In genomic region chr10:32104181-32104580, GRCh38 we compare ENCODE assay signal across 20 cellular contexts. TPM values are rescaled to one million over a fixed set of nuclear protein-coding genes. Genes with fewer than 3 reads are reported as not detected.
A peak's percentile ranks its signal among the peaks of the same experiment; 100 is the strongest.
DNase-seq lines count a peak whose midpoint lies in the region; ATAC-seq and TF ChIP-seq lines count a peak whose summit lies in the region.
"Had no signal": no experiment of that assay in that cellular context is flagged by ENCODE, and none has a peak within 500 bp of the region (broad histone marks: within the 10 kb centered on the region; RNA-seq: fewer than 3 reads in every experiment).

No MANE protein-coding gene starts in this region.

- intact Hi-C loops in natural killer cell (cut with micrococcal nuclease), result no loop called here

- no peak for ATAC-seq in stimulated activated effector memory CD8-positive, alpha-beta T cell treated with anti-CD3 and anti-CD28 coated beads, Interleukin-12 subunit alpha, Interleukin-12 subunit beta, amount 100 ng/mL, for 72 hours
- no peak for ATAC-seq in natural killer cell
- ATAC-seq: A549, GM12878, GM23338, K562 had no signal

- no peaks in the 10 kb centered on the region for H3K9me3 Mint-ChIP-seq in stimulated activated effector memory CD8-positive, alpha-beta T cell treated with anti-CD3 and anti-CD28 coated beads, Interleukin-12 subunit alpha, Interleukin-12 subunit beta, amount 100 ng/mL, for 72 hours
- no peaks in the 10 kb centered on the region for H3K9me3 Mint-ChIP-seq in natural killer cell
- H3K9me3 Mint-ChIP-seq in activated naive CD8-positive, alpha-beta T cell treated with anti-CD3 and anti-CD28 coated beads for 36 hours, result peaks cover 3% of the 10 kb centered on the region

- peaks cover 4 to 12% of the 10 kb centered on the region in 2 donors for H3K27me3 Mint-ChIP-seq in natural killer cell (ENCODE audit: low read depth in 2 of 2)
- H3K27me3 Mint-ChIP-seq in activated naive CD8-positive, alpha-beta T cell treated with anti-CD3 and anti-CD28 coated beads for 36 hours, result no peaks in the 10 kb centered on the region

- no peak overlapping the region for H3K4me3 ChIP-seq in AG09309 (ENCODE audit: control insufficient read depth, low read depth, low read length)
- no peak overlapping the region for H3K4me3 ChIP-seq in choroid plexus epithelial cell (ENCODE audit: low read depth, low read length)
- H3K4me3 ChIP-seq: A549, GM12878, GM23338, K562 had no signal

- DNase-seq in AG09309 (ENCODE audit: low read depth) (peak; percentile 77), GM03348 (ENCODE audit: low spot score) (peak; percentile 8), choroid plexus epithelial cell (ENCODE audit: low read depth) (peak; percentile 19), myocyte (ENCODE audit: low read depth) (peak; percentile 13), natural killer cell (no peak), NCI-H1048 (lab: John Stamatoyannopoulos, UW) (no peak)
- DNase-seq in stimulated activated effector memory CD8-positive, alpha-beta T cell treated with anti-CD3 and anti-CD28 coated beads, Interleukin-12 subunit alpha, Interleukin-12 subunit beta, amount 100 ng/mL, for 72 hours (ENCODE audit: low spot score in 2 of 2), result no peak
- no peak for DNase-seq in activated naive CD8-positive, alpha-beta T cell treated with anti-CD3 and anti-CD28 coated beads for 36 hours
- DNase-seq: AML-193; Caco-2; CD4-positive, CD25-positive, alpha-beta regulatory T cell; MV-4-11; NCI-H1417 treated with DMSO at 0.1 percent for 48 hours; NCI-H2029 treated with DMSO at 0.1 percent for 48 hours; NCI-H510A; NCI-H774 had no signal

- no peak overlapping the region for H3K4me3 Mint-ChIP-seq in stimulated activated effector memory CD8-positive, alpha-beta T cell treated with anti-CD3 and anti-CD28 coated beads, Interleukin-12 subunit alpha, Interleukin-12 subunit beta, amount 100 ng/mL, for 72 hours
- no peak overlapping the region for H3K4me3 Mint-ChIP-seq in natural killer cell
- no peak overlapping the region for H3K4me3 Mint-ChIP-seq in activated naive CD8-positive, alpha-beta T cell treated with anti-CD3 and anti-CD28 coated beads for 36 hours
- H3K4me3 Mint-ChIP-seq: CD4-positive, CD25-positive, alpha-beta regulatory T cell; GM23338 had no signal

- no peak overlapping the region for H3K27ac Mint-ChIP-seq in stimulated activated effector memory CD8-positive, alpha-beta T cell treated with anti-CD3 and anti-CD28 coated beads, Interleukin-12 subunit alpha, Interleukin-12 subunit beta, amount 100 ng/mL, for 72 hours
- H3K27ac Mint-ChIP-seq in natural killer cell, result no peak overlapping the region
- H3K27ac Mint-ChIP-seq in activated naive CD8-positive, alpha-beta T cell treated with anti-CD3 and anti-CD28 coated beads for 36 hours, result no peak overlapping the region
- H3K27ac Mint-ChIP-seq: CD4-positive, CD25-positive, alpha-beta regulatory T cell; GM23338 had no signal

- H3K4me1 Mint-ChIP-seq in stimulated activated effector memory CD8-positive, alpha-beta T cell treated with anti-CD3 and anti-CD28 coated beads, Interleukin-12 subunit alpha, Interleukin-12 subunit beta, amount 100 ng/mL, for 72 hours, result no peaks in the 10 kb centered on the region
- no peaks in the 10 kb centered on the region for H3K4me1 Mint-ChIP-seq in natural killer cell
- H3K4me1 Mint-ChIP-seq in activated naive CD8-positive, alpha-beta T cell treated with anti-CD3 and anti-CD28 coated beads for 36 hours, result no peaks in the 10 kb centered on the region
- H3K4me1 Mint-ChIP-seq: CD4-positive, CD25-positive, alpha-beta regulatory T cell had no signal

- TF ChIP-seq CTCF in AG09309 (IDR thresholded peaks at IDR 0.05; ENCODE audit: control insufficient read depth, insufficient read depth, low read depth, low read length, missing control alignments) (no peak), choroid plexus epithelial cell (conservative IDR thresholded peaks at IDR 0.05; ENCODE audit: low read depth, low read length) (no peak), natural killer cell (IDR thresholded peaks at IDR 0.05) (no peak)

- H3K36me3 Mint-ChIP-seq in stimulated activated effector memory CD8-positive, alpha-beta T cell treated with anti-CD3 and anti-CD28 coated beads, Interleukin-12 subunit alpha, Interleukin-12 subunit beta, amount 100 ng/mL, for 72 hours, result no peaks in the 10 kb centered on the region
- H3K36me3 Mint-ChIP-seq in natural killer cell, result no peaks in the 10 kb centered on the region
- H3K36me3 Mint-ChIP-seq in activated naive CD8-positive, alpha-beta T cell treated with anti-CD3 and anti-CD28 coated beads for 36 hours, result no peaks in the 10 kb centered on the region
- H3K36me3 Mint-ChIP-seq: CD4-positive, CD25-positive, alpha-beta regulatory T cell had no signal

RNA-seq across cellular contexts. Expression of gene KIF5B, which starts 48.0 kb away (rescaled TPM):
- total RNA-seq in myocyte (416 and 456 TPM in 2 replicates), natural killer cell (10 to 100 TPM; 51.0 to 64.2 (median 61.1) TPM)
- 82.1 TPM for polyA plus RNA-seq in myocyte (2012)
- 10 to 100 TPM; 72.9 to 73.7 TPM for total RNA-seq in activated naive CD8-positive, alpha-beta T cell treated with anti-CD3 and anti-CD28 coated beads for 36 hours

Comparison
In these comparisons a context has a peak if more than half of its experiments do, and no peak if none do; other contexts are left out.
1. DNase-seq: peak in AG09309 (single experiment), GM03348 (single experiment), choroid plexus epithelial cell (single experiment) and myocyte (single experiment); none in stimulated activated effector memory CD8-positive, alpha-beta T cell treated with anti-CD3 and anti-CD28 coated beads, Interleukin-12 subunit alpha, Interleukin-12 subunit beta, amount 100 ng/mL, for 72 hours (0 of 2), natural killer cell (single experiment), activated naive CD8-positive, alpha-beta T cell treated with anti-CD3 and anti-CD28 coated beads for 36 hours (single experiment) and NCI-H1048 (single experiment).